In the genomic region with DNA sequence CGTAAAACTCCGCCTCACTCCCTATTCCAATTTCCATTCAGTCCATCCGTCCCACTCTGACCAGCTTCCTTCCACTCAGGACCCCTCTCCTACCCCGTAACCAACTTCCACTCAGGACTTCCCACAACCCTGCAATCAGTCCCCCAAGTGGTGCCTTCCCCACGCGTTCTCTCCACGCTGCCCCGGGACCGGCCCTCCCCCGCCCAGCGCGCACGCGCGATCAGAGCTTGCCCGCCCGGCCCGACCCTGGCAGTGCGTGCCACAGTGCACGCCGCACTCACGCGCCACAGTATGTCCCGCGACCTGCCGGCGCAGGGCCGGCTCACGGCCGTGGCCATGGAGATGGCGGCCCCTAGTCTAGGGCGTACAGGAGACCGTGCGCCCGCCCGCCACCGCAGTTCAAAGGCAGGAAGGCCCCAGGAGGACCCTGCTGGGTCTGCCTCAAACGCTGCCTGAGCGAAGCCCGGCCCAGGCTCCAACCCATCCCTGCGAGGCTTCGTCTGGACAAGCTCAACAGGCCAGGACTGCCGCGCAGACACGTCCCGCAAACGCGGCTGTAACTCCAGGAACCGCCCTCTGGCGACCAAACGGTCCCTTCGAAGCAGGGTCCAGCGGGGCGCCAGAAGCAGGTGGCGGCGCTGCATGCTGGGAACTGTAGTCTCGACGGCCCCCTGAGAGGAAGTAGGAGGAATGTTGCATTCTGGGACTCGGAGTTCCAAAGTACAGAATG, we compare ENCODE assay signal across 8 cellular contexts. TPM values are rescaled to one million over a fixed set of nuclear protein-coding genes. Genes with fewer than 3 reads are reported as not detected.
DNase-seq lines count a peak whose midpoint lies in the region; ATAC-seq, FAIRE-seq and TF ChIP-seq lines count a peak whose summit lies in the region.

A gene with protein sequence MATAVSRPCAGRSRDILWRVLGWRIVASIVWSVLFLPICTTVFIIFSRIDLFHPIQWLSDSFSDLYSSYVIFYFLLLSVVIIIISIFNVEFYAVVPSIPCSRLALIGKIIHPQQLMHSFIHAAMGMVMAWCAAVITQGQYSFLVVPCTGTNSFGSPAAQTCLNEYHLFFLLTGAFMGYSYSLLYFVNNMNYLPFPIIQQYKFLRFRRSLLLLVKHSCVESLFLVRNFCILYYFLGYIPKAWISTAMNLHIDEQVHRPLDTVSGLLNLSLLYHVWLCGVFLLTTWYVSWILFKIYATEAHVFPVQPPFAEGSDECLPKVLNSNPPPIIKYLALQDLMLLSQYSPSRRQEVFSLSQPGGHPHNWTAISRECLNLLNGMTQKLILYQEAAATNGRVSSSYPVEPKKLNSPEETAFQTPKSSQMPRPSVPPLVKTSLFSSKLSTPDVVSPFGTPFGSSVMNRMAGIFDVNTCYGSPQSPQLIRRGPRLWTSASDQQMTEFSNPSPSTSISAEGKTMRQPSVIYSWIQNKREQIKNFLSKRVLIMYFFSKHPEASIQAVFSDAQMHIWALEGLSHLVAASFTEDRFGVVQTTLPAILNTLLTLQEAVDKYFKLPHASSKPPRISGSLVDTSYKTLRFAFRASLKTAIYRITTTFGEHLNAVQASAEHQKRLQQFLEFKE (minus strand): TSS at position 373 of the 730 bp plus-strand sequence. CDS start 35 bp downstream, at position 338.

- H3K27ac ChIP-seq in OCI-LY3 (ENCODE audit: low read length): peak within 1 kb of the TSS; percentile 89

- TF ChIP-seq CTCF in OCI-LY3 (IDR thresholded peaks at IDR 0.05; ENCODE audit: low read depth, low read length) (no peak), mesothelial cell of epicardium (IDR thresholded peaks at IDR 0.05; ENCODE audit: unreplicated experiment) (no peak)

- H3K36me3 ChIP-seq in OCI-LY3 (replicated peaks; ENCODE audit: low read depth, low read length): peaks cover 12% of the 10 kb centered on the region

- H3K4me3 ChIP-seq in OCI-LY3 (ENCODE audit: low read length): peak within 1 kb of the TSS; percentile 98

- peaks cover 9% of the 10 kb centered on the region for H3K9me3 Mint-ChIP-seq in mesothelial cell of epicardium

- H3K27me3 ChIP-seq in OCI-LY3 (ENCODE audit: low read depth, low read length): no peaks in the 10 kb centered on the region

- H3K79me2 ChIP-seq in OCI-LY3 (ENCODE audit: low read length): peaks cover 53% of the 10 kb centered on the region

- DNase-seq in D341Med (ENCODE audit: low spot score) (peak; percentile 90), HuH-7 (ENCODE audit: low spot score) (peak; percentile 89), mesothelial cell of epicardium (ENCODE audit: low spot score in 2 of 2, unreplicated experiment in 2 of 2) (peak; percentile 68 to 84)
- peak; percentile 92 for DNase-seq in activated CD8-positive, alpha-beta memory T cell treated with anti-CD3 and anti-CD28 coated beads, Interleukin-2, amount 50 U/mL, for 48 hours
- peak; percentile 79 to 82 for DNase-seq in stimulated activated CD8-positive, alpha-beta memory T cell treated with anti-CD3 and anti-CD28 coated beads, Interleukin-15, amount 100 ng/mL, for 48 hours (ENCODE audit: low read depth in 2 of 2)

- no peaks in the 10 kb centered on the region for H3K9me3 ChIP-seq in OCI-LY3 (ENCODE audit: insufficient read depth, low read length)

- peaks cover 4% of the 10 kb centered on the region for H3K36me3 Mint-ChIP-seq in mesothelial cell of epicardium

- peaks cover 15% of the 10 kb centered on the region; the same call in 1 of the 2 replicates for H4K20me1 ChIP-seq in OCI-LY3 (ENCODE audit: insufficient read depth, low read length)

- peaks cover 12% of the 10 kb centered on the region for H3K4me1 Mint-ChIP-seq in mesothelial cell of epicardium

- H3K4me1 ChIP-seq in OCI-LY3 (ENCODE audit: low read length): peaks cover 19% of the 10 kb centered on the region

- ATAC-seq in GM21515 (IDR thresholded peaks at IDR 0.05; ENCODE audit: unreplicated experiment): peak; percentile 83

- peak within 1 kb of the TSS; percentile 93 for H3K27ac Mint-ChIP-seq in mesothelial cell of epicardium

- H3K9ac ChIP-seq in OCI-LY3 (ENCODE audit: low read length): peak within 1 kb of the TSS; percentile 97

- peak; percentile 90 for FAIRE-seq in endometrium (lab: Jason Lieb, UNC)

- H3K4me3 Mint-ChIP-seq in mesothelial cell of epicardium: peak within 1 kb of the TSS; percentile 97

- H3K27me3 Mint-ChIP-seq in mesothelial cell of epicardium (ENCODE audit: low read depth): no peaks in the 10 kb centered on the region

- H3K4me2 ChIP-seq in OCI-LY3 (ENCODE audit: low read length): peak within 1 kb of the TSS; percentile 78

- peak within 1 kb of the TSS; percentile 98 for H2AFZ ChIP-seq in OCI-LY3 (ENCODE audit: low read depth, low read length)

RNA-seq across cellular contexts. Expression of the gene that starts here (rescaled TPM):
- 19.3 to 21.9 TPM (median 20.6 TPM) in 3 replicates for total RNA-seq in mesothelial cell of epicardium

Comparison
In these comparisons a context has a peak if more than half of its experiments do, and no peak if none do; other contexts are left out.
1. Peak in every context shown above with its lines: DNase-seq, ATAC-seq, H3K4me3 ChIP-seq and H3K27ac ChIP-seq.